In the genomic region with DNA sequence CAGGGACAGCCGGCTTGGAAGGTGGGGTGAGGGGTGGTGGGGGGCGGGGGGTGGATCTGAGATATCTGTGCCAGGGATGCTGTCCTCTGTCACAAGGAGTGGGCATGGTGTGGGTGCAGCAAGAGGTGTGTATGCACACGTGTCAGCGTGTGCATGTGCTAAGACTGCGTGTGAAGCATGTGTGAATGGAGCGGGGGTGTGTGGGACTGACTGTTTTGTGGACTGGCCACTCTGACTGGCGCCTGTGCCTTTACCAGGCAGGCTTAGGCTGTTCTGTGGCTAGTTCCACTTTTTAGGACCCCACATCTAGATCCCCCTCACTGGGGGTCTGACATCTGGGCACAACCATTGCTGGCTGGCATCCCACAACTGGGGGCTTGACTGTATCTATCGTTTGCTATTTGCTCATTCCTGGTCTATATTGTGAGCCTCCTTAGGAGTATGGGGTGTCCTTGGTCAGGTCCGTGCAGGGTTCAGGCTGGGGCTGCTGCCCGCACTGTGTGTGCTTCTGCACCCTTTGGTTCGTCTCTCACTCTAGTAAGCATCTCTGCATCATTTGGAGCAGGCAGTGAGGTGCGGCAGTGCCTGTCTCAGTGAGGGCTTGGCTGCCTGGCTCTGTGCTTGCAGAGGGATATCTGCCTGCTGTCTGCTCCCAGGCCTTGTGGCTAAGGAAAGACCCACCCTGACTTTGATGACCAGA, we compare ENCODE assay signal across 1 cellular context.
TF ChIP-seq lines count a peak whose summit lies in the region.

No MANE protein-coding gene starts in this region.

TF ChIP-seq in endothelial cell of umbilical vein, 7 proteins besides CTCF, POLR2A, EP300 and RAD21 (continued from another document):
- no peak for TF ChIP-seq FOS (IDR thresholded peaks at IDR 0.05; ENCODE audit: borderline replicate concordance, insufficient read depth, low read length)
